Comparison of ENCODE assay signal across 9 cellular contexts in the genomic region with DNA sequence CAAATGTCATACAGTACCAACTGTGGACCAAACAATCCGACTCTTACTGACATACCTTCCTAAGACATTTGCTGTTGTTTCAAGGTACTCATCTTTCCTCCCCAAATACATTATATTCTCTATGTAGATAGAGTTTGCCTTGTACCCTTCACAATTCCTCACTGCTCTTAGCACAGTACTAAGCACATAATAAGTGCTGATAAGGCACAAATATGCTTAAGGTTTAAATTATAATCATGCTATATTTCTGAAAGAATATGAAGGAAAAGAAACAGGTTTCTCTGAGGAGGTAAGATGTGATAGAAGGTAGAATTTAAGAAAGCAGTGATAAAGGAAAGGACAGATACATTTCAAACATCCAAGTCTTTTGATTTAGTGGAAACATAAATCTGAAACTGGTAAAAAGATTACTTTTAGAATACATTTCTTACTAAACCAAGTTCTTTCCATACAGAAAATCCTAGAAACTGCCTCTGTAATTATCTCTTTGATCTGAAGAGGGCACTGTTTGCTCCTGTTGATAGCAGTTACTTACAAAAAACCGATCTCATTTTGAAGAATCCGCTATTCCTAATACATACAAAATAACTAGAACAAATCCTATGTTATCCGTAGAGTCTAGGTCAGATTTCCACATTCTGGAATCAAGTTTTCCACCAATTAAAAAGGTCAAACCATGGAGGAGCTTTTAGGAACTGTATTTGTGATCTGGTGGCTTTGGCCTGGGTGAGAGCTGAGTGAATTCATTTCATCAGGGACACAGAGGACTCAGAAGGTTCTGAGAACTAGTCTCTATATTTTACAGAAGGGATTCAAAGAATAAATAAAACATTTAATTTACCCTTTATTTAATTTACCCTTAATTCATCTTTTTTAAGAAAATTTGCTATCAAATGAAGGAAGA.
DNase-seq lines count a peak whose midpoint lies in the region; TF ChIP-seq lines count a peak whose summit lies in the region.
"Had no signal": no experiment of that assay in that cellular context is flagged by ENCODE, and none has a peak within 500 bp of the region (broad histone marks: within the 10 kb centered on the region; RNA-seq: fewer than 3 reads in every experiment).

No MANE protein-coding gene starts in this region.

- DNase-seq in NCI-H82 (lab: John Stamatoyannopoulos, UW) (peak; percentile 13), NCI-H82 treated with DMSO at 0.1 percent for 48 hours (lab: John Stamatoyannopoulos, UW; ENCODE audit: unreplicated experiment) (no peak), NCI-H69 (lab: John Stamatoyannopoulos, UW) (peak; percentile 10), epithelial cell of esophagus (ENCODE audit: low read depth) (peak; percentile 45), retina (peak; percentile 11), NCI-H1092 (lab: John Stamatoyannopoulos, UW) (no peak), NCI-H187 treated with DMSO at 0.1 percent for 48 hours (lab: John Stamatoyannopoulos, UW) (no peak), cerebellum (ENCODE audit: low spot score) (no peak)

- peak; percentile 70 for TF ChIP-seq CTCF in epithelial cell of esophagus (IDR thresholded peaks at IDR 0.05; ENCODE audit: insufficient read depth, low read depth, low read length, missing control alignments)

- no peak overlapping the region for H3K4me3 ChIP-seq in epithelial cell of esophagus (ENCODE audit: low read length)
- H3K4me3 ChIP-seq: BLaER1 treated with 17β-estradiol and CSF1 and Interleukin-3, amounts not matched to agents 10 nM and 100 nM had no signal

Comparison
In these comparisons a context has a peak if more than half of its experiments do, and no peak if none do; other contexts are left out.
1. DNase-seq: peak in NCI-H82 (single experiment), NCI-H69 (single experiment), epithelial cell of esophagus (single experiment) and retina (single experiment); none in NCI-H82 treated with DMSO at 0.1 percent for 48 hours (single experiment), NCI-H1092 (single experiment), NCI-H187 treated with DMSO at 0.1 percent for 48 hours (single experiment) and cerebellum (single experiment).